ENCODE assay signal across 22 cellular contexts in genomic region chr4:96676754-96677435, GRCh38.
DNase-seq lines count a peak whose midpoint lies in the region; ATAC-seq, FAIRE-seq and TF ChIP-seq lines count a peak whose summit lies in the region.
"Had no signal": no experiment of that assay in that cellular context is flagged by ENCODE, and none has a peak within 500 bp of the region (broad histone marks: within the 10 kb centered on the region; RNA-seq: fewer than 3 reads in every experiment).

No MANE protein-coding gene starts in this region.

- no peak overlapping the region for H2AFZ ChIP-seq in K562 (ENCODE audit: low read depth, low read length)

- H3K4me3 ChIP-seq in HEK293 (ENCODE audit: low read depth, low read length): no peak overlapping the region
- no peak overlapping the region for H3K4me3 ChIP-seq in K562
- H3K4me3 ChIP-seq: A549; BLaER1 treated with 17β-estradiol and CSF1 and Interleukin-3, amounts not matched to agents 10 nM and 100 nM; HAP-1 had no signal

- no peaks in the 10 kb centered on the region for H3K79me2 ChIP-seq in K562 (ENCODE audit: control insufficient read depth, insufficient read depth, low read length)

- 4% methylated on average over 3 of the region's 3 CpGs for WGBS in K562 (ENCODE audit: insufficient coverage, low coverage, missing lambda C conversion rate)

- H3K9me3 ChIP-seq in HEK293 (ENCODE audit: control insufficient read depth, insufficient read depth, low read depth, low read length) (no peaks in the 10 kb centered on the region), K562 (replicated peaks; ENCODE audit: control insufficient read depth, insufficient read depth, low read depth, low read length) (no peaks in the 10 kb centered on the region)
- H3K9me3 ChIP-seq: A549; BE2C; BLaER1 treated with 17β-estradiol and CSF1 and Interleukin-3, amounts not matched to agents 10 nM and 100 nM; HAP-1 had no signal

- ATAC-seq in K562 (no peak), GM18907 (IDR thresholded peaks at IDR 0.05; ENCODE audit: unreplicated experiment) (no peak), HG03520 (IDR thresholded peaks at IDR 0.05; ENCODE audit: unreplicated experiment) (no peak)
- ATAC-seq: A549 had no signal

- BruUV-seq in Calu3 (replicated peaks; lab: Mats Ljungman, UMichigan) (no TSS peak), K562 (replicated peaks; lab: Mats Ljungman, UMichigan) (no TSS peak)

- no peaks in the 10 kb centered on the region for H3K36me3 Mint-ChIP-seq in Calu3 (ENCODE audit: insufficient read depth, unreplicated experiment)
- H3K36me3 Mint-ChIP-seq: CD14-positive monocyte; CD8-positive, alpha-beta memory T cell had no signal

- H4K20me1 ChIP-seq in K562 (replicated peaks; ENCODE audit: control insufficient read depth, insufficient read depth, low read length): no peaks in the 10 kb centered on the region
- H4K20me1 ChIP-seq: BLaER1 treated with 17β-estradiol and CSF1 and Interleukin-3, amounts not matched to agents 10 nM and 100 nM had no signal

- no peaks in the 10 kb centered on the region for H3K36me3 ChIP-seq in HEK293 (ENCODE audit: control insufficient read depth in 2 of 2, insufficient read depth in 1 of 2, low read length in 2 of 2)
- no peaks in the 10 kb centered on the region for H3K36me3 ChIP-seq in K562 (ENCODE audit: control insufficient read depth, insufficient read depth, low read length)
- H3K36me3 ChIP-seq: BE2C; BLaER1 treated with 17β-estradiol and CSF1 and Interleukin-3, amounts not matched to agents 10 nM and 100 nM; HAP-1 had no signal

- no peaks in the 10 kb centered on the region for H3K9me1 ChIP-seq in K562 (ENCODE audit: control insufficient read depth, insufficient read depth, low read length)

- H3K27me3 Mint-ChIP-seq in Calu3 (ENCODE audit: unreplicated experiment): no peaks in the 10 kb centered on the region
- H3K27me3 Mint-ChIP-seq: CD4-positive, alpha-beta T cell; CD8-positive, alpha-beta memory T cell had no signal

- H3K27ac ChIP-seq in HEK293 (ENCODE audit: extremely low read depth, low read depth, low read length) (no peak overlapping the region), K562 (ENCODE audit: extremely low read depth, low read depth, low read length) (no peak overlapping the region)
- H3K27ac ChIP-seq: A549; BLaER1 treated with 17β-estradiol and CSF1 and Interleukin-3, amounts not matched to agents 10 nM and 100 nM had no signal

- no peak overlapping the region for H3K4me3 Mint-ChIP-seq in Calu3 (ENCODE audit: low read depth, unreplicated experiment)
- H3K4me3 Mint-ChIP-seq: CD14-positive monocyte; CD4-positive, alpha-beta T cell; CD8-positive, alpha-beta memory T cell had no signal

- no peaks in the 10 kb centered on the region for H3K4me1 ChIP-seq in HEK293 (ENCODE audit: control insufficient read depth, insufficient read depth, low read length)
- no peaks in the 10 kb centered on the region for H3K4me1 ChIP-seq in K562 (replicated peaks in 1 of 2; ENCODE audit: control insufficient read depth in 2 of 2, insufficient read depth in 2 of 2, low read length in 2 of 2)
- H3K4me1 ChIP-seq: A549, BE2C had no signal

- no peak for TF ChIP-seq RAD21 in K562 (CRISPR knock-in tag; conservative IDR thresholded peaks at IDR 0.05 in 1 of 2, IDR thresholded peaks at IDR 0.05 in 1 of 2)

- no peak for TF ChIP-seq EP300 in K562 (IDR thresholded peaks at IDR 0.05; ENCODE audit: low read length)

- CTCF ChIA-PET in Calu3 (lab: Charles Lee): no interaction called here
- CTCF ChIA-PET in HEK293 (lab: Yijun Ruan, JAX): no interaction called here
- CTCF ChIA-PET in K562 (lab: Yijun Ruan, JAX; ENCODE audit: low intra/inter-chr PET ratio): no interaction called here

- FAIRE-seq in K562 (lab: Jason Lieb, UNC): no peak
- FAIRE-seq: A549, G401.6, H54 had no signal

- TF ChIP-seq POLR2A in K562 (conservative IDR thresholded peaks at IDR 0.05): no peak

- in situ Hi-C loops in K562 (cut with MboI): no loop called here

- peaks cover 13% of the 10 kb centered on the region for H3K4me1 Mint-ChIP-seq in Calu3 (ENCODE audit: low read depth, unreplicated experiment)
- H3K4me1 Mint-ChIP-seq: CD14-positive monocyte; CD8-positive, alpha-beta memory T cell had no signal

- H3K9ac ChIP-seq in K562 (ENCODE audit: insufficient read depth in 1 of 2, low read depth in 2 of 2, low read length in 2 of 2): no peak overlapping the region
- H3K9ac ChIP-seq: BLaER1 treated with 17β-estradiol and CSF1 and Interleukin-3, amounts not matched to agents 10 nM and 100 nM had no signal

- H3K9me3 Mint-ChIP-seq in Calu3 (ENCODE audit: low read depth, unreplicated experiment): peaks cover 2% of the 10 kb centered on the region

- no peak for TF ChIP-seq CTCF in Calu3 (IDR thresholded peaks at IDR 0.05; ENCODE audit: unreplicated experiment)
- no peak for TF ChIP-seq CTCF in HEK293 (tag by site-specific recombination; IDR thresholded peaks at IDR 0.05)
- no peak for TF ChIP-seq CTCF in K562 (IDR thresholded peaks at IDR 0.05 in 2 of 3, conservative IDR thresholded peaks at IDR 0.05 in 1 of 3; ENCODE audit: insufficient read depth in 2 of 3, low read depth in 1 of 3, low read length in 3 of 3)

- H3K27ac Mint-ChIP-seq in Calu3 (ENCODE audit: unreplicated experiment): peak overlapping the region; percentile 54
- H3K27ac Mint-ChIP-seq: CD4-positive, alpha-beta T cell; CD8-positive, alpha-beta memory T cell had no signal

- DNase-seq in Calu3 (no peak), K562 (ENCODE audit: extremely low read depth in 1 of 4, low spot score in 3 of 4) (no peak), iris pigment epithelial cell (ENCODE audit: low read depth) (peak; percentile 17), COLO829 (ENCODE audit: low spot score) (no peak)
- DNase-seq: 8988T; ACHN; BE2C; CD4-positive, alpha-beta T cell; CD8-positive, alpha-beta memory T cell; COR-L47; DMS153; DND-41; GOT3 had no signal

- POLR2A ChIA-PET in HEK293 (lab: Yijun Ruan, JAX) (no interaction called here), K562 (lab: Yijun Ruan, JAX) (no interaction called here)

- H3K4me2 ChIP-seq in K562 (ENCODE audit: insufficient read depth, low read length): no peak overlapping the region
- H3K4me2 ChIP-seq: A549; BLaER1 treated with 17β-estradiol and CSF1 and Interleukin-3, amounts not matched to agents 10 nM and 100 nM had no signal

- intact Hi-C loops in Calu3 (cut with micrococcal nuclease; ENCODE audit: unreplicated experiment): no loop called here
- intact Hi-C loops in K562 (cut with micrococcal nuclease): no loop called here

- no peaks in the 10 kb centered on the region for H3K27me3 ChIP-seq in K562 (ENCODE audit: control insufficient read depth in 2 of 2, insufficient read depth in 2 of 2, low read length in 2 of 2)
- H3K27me3 ChIP-seq: BE2C; BLaER1 treated with 17β-estradiol and CSF1 and Interleukin-3, amounts not matched to agents 10 nM and 100 nM had no signal

TF ChIP-seq in HEK293, 187 proteins besides CTCF, POLR2A, EP300 and RAD21:
- TF ChIP-seq ATF2 (tag by site-specific recombination; IDR thresholded peaks at IDR 0.05; ENCODE audit: low read depth): peak; percentile 48; the same call in 1 of the 2 replicates
- no peak for TF ChIP-seq ZNF664 (tag by site-specific recombination; IDR thresholded peaks at IDR 0.05)

TF ChIP-seq in K562, 482 proteins besides CTCF, POLR2A, EP300 and RAD21:
- no peak for TF ChIP-seq E2F8 (IDR thresholded peaks at IDR 0.05; ENCODE audit: low read depth, partially characterized antibody)
- no peak for TF ChIP-seq GATAD2A (IDR thresholded peaks at IDR 0.05)
- TF ChIP-seq JUND (IDR thresholded peaks at IDR 0.05; ENCODE audit: borderline replicate concordance, low read depth, low read length): no peak
- no peak for TF ChIP-seq JUND (tag; IDR thresholded peaks at IDR 0.05; ENCODE audit: borderline replicate concordance, low read depth, low read length)
- no peak for TF ChIP-seq SIN3B (IDR thresholded peaks at IDR 0.05; ENCODE audit: low read depth)
- TF ChIP-seq, protein P1, sequence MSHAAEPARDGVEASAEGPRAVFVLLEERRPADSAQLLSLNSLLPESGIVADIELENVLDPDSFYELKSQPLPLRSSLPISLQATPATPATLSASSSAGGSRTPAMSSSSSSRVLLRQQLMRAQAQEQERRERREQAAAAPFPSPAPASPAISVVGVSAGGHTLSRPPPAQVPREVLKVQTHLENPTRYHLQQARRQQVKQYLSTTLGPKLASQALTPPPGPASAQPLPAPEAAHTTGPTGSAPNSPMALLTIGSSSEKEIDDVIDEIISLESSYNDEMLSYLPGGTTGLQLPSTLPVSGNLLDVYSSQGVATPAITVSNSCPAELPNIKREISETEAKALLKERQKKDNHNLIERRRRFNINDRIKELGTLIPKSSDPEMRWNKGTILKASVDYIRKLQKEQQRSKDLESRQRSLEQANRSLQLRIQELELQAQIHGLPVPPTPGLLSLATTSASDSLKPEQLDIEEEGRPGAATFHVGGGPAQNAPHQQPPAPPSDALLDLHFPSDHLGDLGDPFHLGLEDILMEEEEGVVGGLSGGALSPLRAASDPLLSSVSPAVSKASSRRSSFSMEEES (CRISPR knock-in tag; IDR thresholded peaks at IDR 0.05): peak; percentile 77
